ENCODE assay signal across 10 cellular contexts in the genomic region with DNA sequence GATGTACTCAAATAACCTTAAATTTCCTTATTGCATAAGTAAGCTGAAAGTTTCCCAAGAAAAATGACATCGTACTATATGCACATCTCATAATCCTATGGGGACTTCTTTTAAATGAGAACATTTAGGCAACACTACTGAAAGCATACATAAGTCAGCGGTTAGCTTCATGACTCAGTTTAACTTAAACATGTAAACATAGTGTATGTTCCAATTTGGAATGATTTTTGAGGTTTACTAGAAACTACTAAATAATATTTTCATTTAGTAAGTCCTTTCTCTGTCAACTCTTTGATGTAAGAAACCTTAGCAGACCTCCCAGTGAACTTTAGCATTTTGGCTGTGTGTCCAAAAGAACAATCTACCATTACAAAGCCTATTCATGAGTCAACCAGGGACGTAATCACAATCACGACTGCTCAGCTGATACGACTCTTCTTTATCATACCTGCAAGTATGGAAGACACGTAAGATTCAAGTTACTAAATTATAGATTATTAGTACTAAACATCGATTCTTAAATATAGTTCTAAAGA. TPM values are rescaled to one million over a fixed set of nuclear protein-coding genes. Genes with fewer than 3 reads are reported as not detected.
DNase-seq lines count a peak whose midpoint lies in the region; ATAC-seq, FAIRE-seq and TF ChIP-seq lines count a peak whose summit lies in the region.
"Had no signal": no experiment of that assay in that cellular context is flagged by ENCODE, and none has a peak within 500 bp of the region (broad histone marks: within the 10 kb centered on the region; RNA-seq: fewer than 3 reads in every experiment).

No MANE protein-coding gene starts in this region.

- H3K4me1 Mint-ChIP-seq in activated T-cell treated with anti-CD3 and anti-CD28 coated beads, Interleukin-2, amount 50 U/mL, for 24 hours (ENCODE audit: low read depth): peaks cover 65% of the 10 kb centered on the region
- peaks cover 55% of the 10 kb centered on the region for H3K4me1 Mint-ChIP-seq in activated naive CD8-positive, alpha-beta T cell treated with anti-CD3 and anti-CD28 coated beads for 36 hours
- peaks cover 48% of the 10 kb centered on the region for H3K4me1 Mint-ChIP-seq in stimulated activated memory B cell treated with anti-CD40 and anti-IgM and Interleukin-4, amounts not matched to agents 10 μg/mL and 1 μg/mL and 100 μg/mL, for 72 hours

- peak overlapping the region; percentile 65 for H3K27ac ChIP-seq in keratinocyte (ENCODE audit: control insufficient read depth, insufficient read depth, low read length)
- H3K27ac ChIP-seq: KMS-11 had no signal

- H3K9ac ChIP-seq in keratinocyte (ENCODE audit: control insufficient read depth, extremely low read depth, insufficient read depth, low read length): no peak overlapping the region
- H3K9ac ChIP-seq: KMS-11 had no signal

- H3K4me2 ChIP-seq in keratinocyte (ENCODE audit: control insufficient read depth, extremely low read depth, insufficient read depth, low read depth, low read length): no peak overlapping the region
- H3K4me2 ChIP-seq: KMS-11 had no signal

- H3K36me3 Mint-ChIP-seq in activated T-cell treated with anti-CD3 and anti-CD28 coated beads, Interleukin-2, amount 50 U/mL, for 24 hours (ENCODE audit: low read depth): peaks cover 60% of the 10 kb centered on the region
- H3K36me3 Mint-ChIP-seq in activated naive CD8-positive, alpha-beta T cell treated with anti-CD3 and anti-CD28 coated beads for 36 hours: peaks cover 29% of the 10 kb centered on the region
- H3K36me3 Mint-ChIP-seq in stimulated activated memory B cell treated with anti-CD40 and anti-IgM and Interleukin-4, amounts not matched to agents 10 μg/mL and 1 μg/mL and 100 μg/mL, for 72 hours: no peaks in the 10 kb centered on the region

- H3K4me3 Mint-ChIP-seq in activated T-cell treated with anti-CD3 and anti-CD28 coated beads, Interleukin-2, amount 50 U/mL, for 24 hours: peak overlapping the region; percentile 84
- H3K4me3 Mint-ChIP-seq in activated naive CD8-positive, alpha-beta T cell treated with anti-CD3 and anti-CD28 coated beads for 36 hours: peak overlapping the region; percentile 54
- H3K4me3 Mint-ChIP-seq in stimulated activated memory B cell treated with anti-CD40 and anti-IgM and Interleukin-4, amounts not matched to agents 10 μg/mL and 1 μg/mL and 100 μg/mL, for 72 hours: peak overlapping the region; percentile 52

- ATAC-seq in stimulated activated memory B cell treated with anti-CD40 and anti-IgM and Interleukin-4, amounts not matched to agents 10 μg/mL and 1 μg/mL and 100 μg/mL, for 72 hours: no peak
- ATAC-seq in HG03097 (IDR thresholded peaks at IDR 0.05; ENCODE audit: low FRiP score, unreplicated experiment): no peak

- peaks cover 19% of the 10 kb centered on the region for H3K79me2 ChIP-seq in keratinocyte (ENCODE audit: control insufficient read depth, insufficient read depth, low read length)

- TF ChIP-seq POLR2A in H54 (IDR thresholded peaks at IDR 0.05; ENCODE audit: low read depth, low read length): no peak

- H3K27ac Mint-ChIP-seq in activated T-cell treated with anti-CD3 and anti-CD28 coated beads, Interleukin-2, amount 50 U/mL, for 24 hours: peak overlapping the region; percentile 95
- peak overlapping the region; percentile 97 for H3K27ac Mint-ChIP-seq in activated naive CD8-positive, alpha-beta T cell treated with anti-CD3 and anti-CD28 coated beads for 36 hours
- peak overlapping the region; percentile 97 for H3K27ac Mint-ChIP-seq in stimulated activated memory B cell treated with anti-CD40 and anti-IgM and Interleukin-4, amounts not matched to agents 10 μg/mL and 1 μg/mL and 100 μg/mL, for 72 hours

- no peaks in the 10 kb centered on the region for H3K9me1 ChIP-seq in keratinocyte (ENCODE audit: control insufficient read depth, extremely low read depth, insufficient read depth, low read length)

- H2AFZ ChIP-seq in keratinocyte (ENCODE audit: control insufficient read depth, low read length): no peak overlapping the region

- FAIRE-seq in keratinocyte (lab: Jason Lieb, UNC): no peak
- no peak for FAIRE-seq in H54 (lab: Jason Lieb, UNC)

- peaks cover 10% of the 10 kb centered on the region for H3K4me1 ChIP-seq in keratinocyte (ENCODE audit: control insufficient read depth, extremely low read depth, insufficient read depth, low read length)

- TF ChIP-seq CTCF in keratinocyte (optimal IDR thresholded peaks at IDR 0.05 in 1 of 3, IDR thresholded peaks at IDR 0.05 in 1 of 3, conservative IDR thresholded peaks at IDR 0.05 in 1 of 3; ENCODE audit: extremely low read depth in 1 of 3, insufficient read depth in 2 of 3, low read length in 3 of 3): no peak

- no peak overlapping the region for H3K4me3 ChIP-seq in keratinocyte (ENCODE audit: control insufficient read depth in 2 of 3, extremely low read depth in 1 of 3, insufficient read depth in 2 of 3, low read depth in 1 of 3, low read length in 3 of 3)

- DNase-seq in activated T-cell treated with anti-CD3 and anti-CD28 coated beads, Interleukin-2, amount 50 U/mL, for 24 hours: no peak
- DNase-seq in activated T-cell treated with anti-CD3 and anti-CD28 coated beads, Interleukin-2, amount 50 U/mL, for 1 hour: no peak
- no peak for DNase-seq in activated naive CD8-positive, alpha-beta T cell treated with anti-CD3 and anti-CD28 coated beads for 36 hours
- DNase-seq in keratinocyte (ENCODE audit: low read depth, low spot score) (no peak), AG08395 (ENCODE audit: low spot score) (no peak), H54 (ENCODE audit: insufficient read length, low spot score) (no peak)
- DNase-seq: ovary had no signal

- H3K27me3 Mint-ChIP-seq in activated T-cell treated with anti-CD3 and anti-CD28 coated beads, Interleukin-2, amount 50 U/mL, for 24 hours: no peaks in the 10 kb centered on the region
- no peaks in the 10 kb centered on the region for H3K27me3 Mint-ChIP-seq in activated naive CD8-positive, alpha-beta T cell treated with anti-CD3 and anti-CD28 coated beads for 36 hours
- H3K27me3 Mint-ChIP-seq in stimulated activated memory B cell treated with anti-CD40 and anti-IgM and Interleukin-4, amounts not matched to agents 10 μg/mL and 1 μg/mL and 100 μg/mL, for 72 hours: no peaks in the 10 kb centered on the region

- no peaks in the 10 kb centered on the region for H4K20me1 ChIP-seq in keratinocyte (ENCODE audit: control insufficient read depth, extremely low read depth, insufficient read depth, low read length)

- H3K9me3 Mint-ChIP-seq in activated T-cell treated with anti-CD3 and anti-CD28 coated beads, Interleukin-2, amount 50 U/mL, for 24 hours: no peaks in the 10 kb centered on the region
- H3K9me3 Mint-ChIP-seq in activated naive CD8-positive, alpha-beta T cell treated with anti-CD3 and anti-CD28 coated beads for 36 hours: no peaks in the 10 kb centered on the region
- no peaks in the 10 kb centered on the region for H3K9me3 Mint-ChIP-seq in stimulated activated memory B cell treated with anti-CD40 and anti-IgM and Interleukin-4, amounts not matched to agents 10 μg/mL and 1 μg/mL and 100 μg/mL, for 72 hours

- dilution Hi-C loops in keratinocyte (cut with MboI; ENCODE audit: extremely low pct_ligation_motif_present, low sequenced_read_pairs): no loop called here

- H3K36me3 ChIP-seq in keratinocyte (ENCODE audit: control insufficient read depth in 2 of 2, extremely low read depth in 1 of 2, insufficient read depth in 2 of 2, low read length in 2 of 2): no peaks in the 10 kb centered on the region
- H3K36me3 ChIP-seq: ovary had no signal

- no peaks in the 10 kb centered on the region for H3K27me3 ChIP-seq in keratinocyte (ENCODE audit: control insufficient read depth, extremely low read depth, insufficient read depth, low read length)
- H3K27me3 ChIP-seq: ovary had no signal

- no peaks in the 10 kb centered on the region for H3K9me3 ChIP-seq in keratinocyte (ENCODE audit: control insufficient read depth, low read depth, low read length)
- H3K9me3 ChIP-seq: ovary had no signal

RNA-seq across cellular contexts. Expression of a gene that starts 19.3 kb away (rescaled TPM):
- total RNA-seq in activated naive CD8-positive, alpha-beta T cell treated with anti-CD3 and anti-CD28 coated beads for 36 hours: 10 to 100 TPM; 27.1 to 28.8 TPM
- 5.9 to 8.9 TPM (median 6.5 TPM) in 3 replicates for polyA plus RNA-seq in keratinocyte
- polyA plus RNA-seq in keratinocyte (2011; ENCODE audit: low read depth): 9.0 TPM
- 3.9 and 4.8 TPM in 2 replicates for polyA plus RNA-seq in keratinocyte (2011; cell fraction: cytosol; rRNA removed)
- polyA plus RNA-seq in keratinocyte (2011; cell fraction: nucleus; rRNA removed): 17.0 and 18.4 TPM in 2 replicates
- polyA plus RNA-seq in keratinocyte (2012; ENCODE audit: low replicate concordance): 8.4 and 8.7 TPM in 2 replicates
- polyA minus RNA-seq in keratinocyte: 15.0 to 21.8 TPM (median 15.5 TPM) in 3 replicates
- 4.2 TPM for polyA minus RNA-seq in keratinocyte (2011; cell fraction: cytosol; rRNA and poly(A)+ RNA removed)
- 13.5 and 26.3 TPM in 2 replicates for polyA minus RNA-seq in keratinocyte (2011; cell fraction: nucleus; rRNA and poly(A)+ RNA removed)
